26 cellular contexts compared by ENCODE assay signal in genomic region chr5:140153905-140154304, GRCh38.
"Had no signal": no experiment of that assay in that cellular context is flagged by ENCODE, and none has a peak within 500 bp of the region (broad histone marks: within the 10 kb centered on the region; RNA-seq: fewer than 3 reads in every experiment).

No MANE protein-coding gene starts in this region.

- H3K36me3 ChIP-seq: colonic mucosa, gastroesophageal sphincter, heart left ventricle, lower lobe of right lung, neutrophil, ovary, prostate gland, tibial artery had no signal

- H3K4me3 ChIP-seq: colonic mucosa, dorsolateral prefrontal cortex, gastroesophageal sphincter, heart left ventricle, lower lobe of right lung, ovary, prostate gland, tibial artery had no signal

- ATAC-seq: activated CD4-positive, CD25-positive, alpha-beta regulatory T cell treated with anti-CD3 and anti-CD28 coated beads, Interleukin-2, amount 50 U/mL, for 24 hours; activated CD8-positive, alpha-beta memory T cell treated with anti-CD3 and anti-CD28 coated beads, Interleukin-2, amount 10 ng/mL, durations not matched to agents 7 days and 5 days; activated CD8-positive, alpha-beta T cell treated with anti-CD3 and anti-CD28 coated beads for 36 hours; activated naive CD8-positive, alpha-beta T cell treated with anti-CD3 and anti-CD28 coated beads, Interleukin-2, amount 50 U/mL, for 24 hours; gastroesophageal sphincter; heart left ventricle; left lobe of liver; lower lobe of right lung; natural killer cell; right cardiac atrium had no signal

- H3K27me3 ChIP-seq: colonic mucosa, dorsolateral prefrontal cortex, gastroesophageal sphincter, heart left ventricle, ovary, tibial artery had no signal

- DNase-seq: activated CD4-positive, alpha-beta T cell treated with anti-CD3 and anti-CD28 coated beads, Interleukin-2, amount 10 ng/mL, durations not matched to agents 24 days and 14 days; activated CD8-positive, alpha-beta memory T cell treated with anti-CD3 and anti-CD28 coated beads, Interleukin-2, amount 10 ng/mL, durations not matched to agents 7 days and 5 days; activated CD8-positive, alpha-beta T cell treated with anti-CD3 and anti-CD28 coated beads for 36 hours; activated gamma-delta T cell; activated naive CD4-positive, alpha-beta T cell treated with anti-CD3 and anti-CD28 coated beads, Interleukin-2, amount 50 U/mL, for 16 hours; activated naive CD8-positive, alpha-beta T cell treated with anti-CD3 and anti-CD28 coated beads, Interleukin-2, amount 50 U/mL, for 24 hours; activated T-cell treated with anti-CD3 and anti-CD28 coated beads for 4 hours; colonic mucosa; dorsolateral prefrontal cortex; endodermal cell; heart left ventricle; immature natural killer cell; lower lobe of right lung; midbrain; natural killer cell; ovary; right cardiac atrium; stimulated activated CD4-positive, alpha-beta T cell treated with anti-CD3 and anti-CD28 coated beads, Interleukin-12 subunit alpha, Interleukin-12 subunit beta, amount 100 ng/mL, for 4 hours; stimulated activated CD4-positive, alpha-beta T cell treated with anti-CD3 and anti-CD28 coated beads, Interleukin-4, amount 100 ng/mL, for 4 hours had no signal

- H3K27ac ChIP-seq: colonic mucosa, epithelial cell of prostate, gastroesophageal sphincter, heart left ventricle, lower lobe of right lung, neutrophil, ovary, prostate gland, tibial artery had no signal

- H3K9me3 ChIP-seq: colonic mucosa, gastroesophageal sphincter, heart left ventricle, lower lobe of right lung, neutrophil, ovary, prostate gland, tibial artery had no signal
